Comparison of ENCODE assay signal across 1 cellular context in genomic region chr6:157726892-157727628, GRCh38.
TF ChIP-seq lines count a peak whose summit lies in the region.

No MANE protein-coding gene starts in this region.

TF ChIP-seq in HepG2, 621 proteins besides CTCF, POLR2A, EP300 and RAD21 (continued from another document and continues in another):
- TF ChIP-seq CSRNP1 (CRISPR knock-in tag; IDR thresholded peaks at IDR 0.05) (no peak), ZNF569 (CRISPR knock-in tag; IDR thresholded peaks at IDR 0.05; ENCODE audit: borderline replicate concordance) (no peak), ARNT2 (CRISPR knock-in tag; IDR thresholded peaks at IDR 0.05; ENCODE audit: low read depth) (no peak), SP4 (CRISPR knock-in tag; IDR thresholded peaks at IDR 0.05) (no peak), RFXAP (CRISPR knock-in tag; IDR thresholded peaks at IDR 0.05; ENCODE audit: borderline replicate concordance) (no peak), ZFY (CRISPR knock-in tag; IDR thresholded peaks at IDR 0.05) (peak; percentile 38), SP140L (CRISPR knock-in tag; IDR thresholded peaks at IDR 0.05; ENCODE audit: borderline replicate concordance) (no peak), ZFAT (CRISPR knock-in tag; conservative IDR thresholded peaks at IDR 0.05) (no peak), ZNF280D (CRISPR knock-in tag; IDR thresholded peaks at IDR 0.05) (no peak), GABPB1 (CRISPR knock-in tag; IDR thresholded peaks at IDR 0.05) (no peak), ATM (IDR thresholded peaks at IDR 0.05; ENCODE audit: borderline replicate concordance) (no peak), NFIB (CRISPR knock-in tag; IDR thresholded peaks at IDR 0.05; ENCODE audit: borderline replicate concordance) (no peak), ZC3H4 (CRISPR knock-in tag; IDR thresholded peaks at IDR 0.05; ENCODE audit: borderline replicate concordance) (no peak), ZNF781 (CRISPR knock-in tag; IDR thresholded peaks at IDR 0.05; ENCODE audit: borderline replicate concordance, not compliant biosample characterization) (no peak), DNMT1 (CRISPR knock-in tag; IDR thresholded peaks at IDR 0.05) (no peak), ZNF263 (CRISPR knock-in tag; IDR thresholded peaks at IDR 0.05) (no peak), ETV5 (CRISPR knock-in tag; IDR thresholded peaks at IDR 0.05; ENCODE audit: borderline replicate concordance) (no peak), PPARG (CRISPR knock-in tag; conservative IDR thresholded peaks at IDR 0.05) (0 out of 2 replicates have a peak, but pooled peaks have one; percentile 22), IRF2 (CRISPR knock-in tag; IDR thresholded peaks at IDR 0.05) (no peak), ZNF12 (CRISPR knock-in tag; IDR thresholded peaks at IDR 0.05) (0 out of 2 replicates have a peak, but pooled peaks have one; percentile 9)
- TF ChIP-seq, protein P1, sequence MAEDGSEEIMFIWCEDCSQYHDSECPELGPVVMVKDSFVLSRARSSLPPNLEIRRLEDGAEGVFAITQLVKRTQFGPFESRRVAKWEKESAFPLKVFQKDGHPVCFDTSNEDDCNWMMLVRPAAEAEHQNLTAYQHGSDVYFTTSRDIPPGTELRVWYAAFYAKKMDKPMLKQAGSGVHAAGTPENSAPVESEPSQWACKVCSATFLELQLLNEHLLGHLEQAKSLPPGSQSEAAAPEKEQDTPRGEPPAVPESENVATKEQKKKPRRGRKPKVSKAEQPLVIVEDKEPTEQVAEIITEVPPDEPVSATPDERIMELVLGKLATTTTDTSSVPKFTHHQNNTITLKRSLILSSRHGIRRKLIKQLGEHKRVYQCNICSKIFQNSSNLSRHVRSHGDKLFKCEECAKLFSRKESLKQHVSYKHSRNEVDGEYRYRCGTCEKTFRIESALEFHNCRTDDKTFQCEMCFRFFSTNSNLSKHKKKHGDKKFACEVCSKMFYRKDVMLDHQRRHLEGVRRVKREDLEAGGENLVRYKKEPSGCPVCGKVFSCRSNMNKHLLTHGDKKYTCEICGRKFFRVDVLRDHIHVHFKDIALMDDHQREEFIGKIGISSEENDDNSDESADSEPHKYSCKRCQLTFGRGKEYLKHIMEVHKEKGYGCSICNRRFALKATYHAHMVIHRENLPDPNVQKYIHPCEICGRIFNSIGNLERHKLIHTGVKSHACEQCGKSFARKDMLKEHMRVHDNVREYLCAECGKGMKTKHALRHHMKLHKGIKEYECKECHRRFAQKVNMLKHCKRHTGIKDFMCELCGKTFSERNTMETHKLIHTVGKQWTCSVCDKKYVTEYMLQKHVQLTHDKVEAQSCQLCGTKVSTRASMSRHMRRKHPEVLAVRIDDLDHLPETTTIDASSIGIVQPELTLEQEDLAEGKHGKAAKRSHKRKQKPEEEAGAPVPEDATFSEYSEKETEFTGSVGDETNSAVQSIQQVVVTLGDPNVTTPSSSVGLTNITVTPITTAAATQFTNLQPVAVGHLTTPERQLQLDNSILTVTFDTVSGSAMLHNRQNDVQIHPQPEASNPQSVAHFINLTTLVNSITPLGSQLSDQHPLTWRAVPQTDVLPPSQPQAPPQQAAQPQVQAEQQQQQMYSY (CRISPR knock-in tag; IDR thresholded peaks at IDR 0.05): no peak
- TF ChIP-seq, protein P2, sequence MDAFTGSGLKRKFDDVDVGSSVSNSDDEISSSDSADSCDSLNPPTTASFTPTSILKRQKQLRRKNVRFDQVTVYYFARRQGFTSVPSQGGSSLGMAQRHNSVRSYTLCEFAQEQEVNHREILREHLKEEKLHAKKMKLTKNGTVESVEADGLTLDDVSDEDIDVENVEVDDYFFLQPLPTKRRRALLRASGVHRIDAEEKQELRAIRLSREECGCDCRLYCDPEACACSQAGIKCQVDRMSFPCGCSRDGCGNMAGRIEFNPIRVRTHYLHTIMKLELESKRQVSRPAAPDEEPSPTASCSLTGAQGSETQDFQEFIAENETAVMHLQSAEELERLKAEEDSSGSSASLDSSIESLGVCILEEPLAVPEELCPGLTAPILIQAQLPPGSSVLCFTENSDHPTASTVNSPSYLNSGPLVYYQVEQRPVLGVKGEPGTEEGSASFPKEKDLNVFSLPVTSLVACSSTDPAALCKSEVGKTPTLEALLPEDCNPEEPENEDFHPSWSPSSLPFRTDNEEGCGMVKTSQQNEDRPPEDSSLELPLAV (CRISPR knock-in tag; conservative IDR thresholded peaks at IDR 0.05; ENCODE audit: low read depth): no peak
- TF ChIP-seq, protein P3, sequence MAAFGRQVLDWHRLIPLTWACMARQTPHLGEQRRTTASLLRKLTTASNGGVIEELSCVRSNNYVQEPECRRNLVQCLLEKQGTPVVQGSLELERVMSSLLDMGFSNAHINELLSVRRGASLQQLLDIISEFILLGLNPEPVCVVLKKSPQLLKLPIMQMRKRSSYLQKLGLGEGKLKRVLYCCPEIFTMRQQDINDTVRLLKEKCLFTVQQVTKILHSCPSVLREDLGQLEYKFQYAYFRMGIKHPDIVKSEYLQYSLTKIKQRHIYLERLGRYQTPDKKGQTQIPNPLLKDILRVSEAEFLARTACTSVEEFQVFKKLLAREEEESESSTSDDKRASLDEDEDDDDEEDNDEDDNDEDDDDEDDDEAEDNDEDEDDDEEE (CRISPR knock-in tag; IDR thresholded peaks at IDR 0.05): no peak
- TF ChIP-seq, protein P4, sequence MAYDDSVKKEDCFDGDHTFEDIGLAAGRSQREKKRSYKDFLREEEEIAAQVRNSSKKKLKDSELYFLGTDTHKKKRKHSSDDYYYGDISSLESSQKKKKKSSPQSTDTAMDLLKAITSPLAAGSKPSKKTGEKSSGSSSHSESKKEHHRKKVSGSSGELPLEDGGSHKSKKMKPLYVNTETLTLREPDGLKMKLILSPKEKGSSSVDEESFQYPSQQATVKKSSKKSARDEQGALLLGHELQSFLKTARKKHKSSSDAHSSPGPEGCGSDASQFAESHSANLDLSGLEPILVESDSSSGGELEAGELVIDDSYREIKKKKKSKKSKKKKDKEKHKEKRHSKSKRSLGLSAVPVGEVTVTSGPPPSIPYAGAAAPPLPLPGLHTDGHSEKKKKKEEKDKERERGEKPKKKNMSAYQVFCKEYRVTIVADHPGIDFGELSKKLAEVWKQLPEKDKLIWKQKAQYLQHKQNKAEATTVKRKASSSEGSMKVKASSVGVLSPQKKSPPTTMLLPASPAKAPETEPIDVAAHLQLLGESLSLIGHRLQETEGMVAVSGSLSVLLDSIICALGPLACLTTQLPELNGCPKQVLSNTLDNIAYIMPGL (CRISPR knock-in tag; IDR thresholded peaks at IDR 0.05; ENCODE audit: borderline replicate concordance in 1 of 2, low read depth in 1 of 2): no peak
- TF ChIP-seq, protein P5, sequence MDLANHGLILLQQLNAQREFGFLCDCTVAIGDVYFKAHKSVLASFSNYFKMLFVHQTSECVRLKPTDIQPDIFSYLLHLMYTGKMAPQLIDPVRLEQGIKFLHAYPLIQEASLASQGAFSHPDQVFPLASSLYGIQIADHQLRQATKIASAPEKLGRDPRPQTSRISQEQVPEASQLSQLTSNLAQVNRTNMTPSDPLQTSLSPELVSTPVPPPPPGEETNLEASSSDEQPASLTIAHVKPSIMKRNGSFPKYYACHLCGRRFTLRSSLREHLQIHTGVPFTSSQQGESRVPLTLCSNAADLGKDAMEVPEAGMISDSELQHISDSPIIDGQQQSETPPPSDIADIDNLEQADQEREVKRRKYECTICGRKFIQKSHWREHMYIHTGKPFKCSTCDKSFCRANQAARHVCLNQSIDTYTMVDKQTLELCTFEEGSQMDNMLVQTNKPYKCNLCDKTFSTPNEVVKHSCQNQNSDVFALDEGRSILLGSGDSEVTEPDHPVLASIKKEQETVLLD (CRISPR knock-in tag; IDR thresholded peaks at IDR 0.05; ENCODE audit: low read depth): no peak
- TF ChIP-seq, protein P6, sequence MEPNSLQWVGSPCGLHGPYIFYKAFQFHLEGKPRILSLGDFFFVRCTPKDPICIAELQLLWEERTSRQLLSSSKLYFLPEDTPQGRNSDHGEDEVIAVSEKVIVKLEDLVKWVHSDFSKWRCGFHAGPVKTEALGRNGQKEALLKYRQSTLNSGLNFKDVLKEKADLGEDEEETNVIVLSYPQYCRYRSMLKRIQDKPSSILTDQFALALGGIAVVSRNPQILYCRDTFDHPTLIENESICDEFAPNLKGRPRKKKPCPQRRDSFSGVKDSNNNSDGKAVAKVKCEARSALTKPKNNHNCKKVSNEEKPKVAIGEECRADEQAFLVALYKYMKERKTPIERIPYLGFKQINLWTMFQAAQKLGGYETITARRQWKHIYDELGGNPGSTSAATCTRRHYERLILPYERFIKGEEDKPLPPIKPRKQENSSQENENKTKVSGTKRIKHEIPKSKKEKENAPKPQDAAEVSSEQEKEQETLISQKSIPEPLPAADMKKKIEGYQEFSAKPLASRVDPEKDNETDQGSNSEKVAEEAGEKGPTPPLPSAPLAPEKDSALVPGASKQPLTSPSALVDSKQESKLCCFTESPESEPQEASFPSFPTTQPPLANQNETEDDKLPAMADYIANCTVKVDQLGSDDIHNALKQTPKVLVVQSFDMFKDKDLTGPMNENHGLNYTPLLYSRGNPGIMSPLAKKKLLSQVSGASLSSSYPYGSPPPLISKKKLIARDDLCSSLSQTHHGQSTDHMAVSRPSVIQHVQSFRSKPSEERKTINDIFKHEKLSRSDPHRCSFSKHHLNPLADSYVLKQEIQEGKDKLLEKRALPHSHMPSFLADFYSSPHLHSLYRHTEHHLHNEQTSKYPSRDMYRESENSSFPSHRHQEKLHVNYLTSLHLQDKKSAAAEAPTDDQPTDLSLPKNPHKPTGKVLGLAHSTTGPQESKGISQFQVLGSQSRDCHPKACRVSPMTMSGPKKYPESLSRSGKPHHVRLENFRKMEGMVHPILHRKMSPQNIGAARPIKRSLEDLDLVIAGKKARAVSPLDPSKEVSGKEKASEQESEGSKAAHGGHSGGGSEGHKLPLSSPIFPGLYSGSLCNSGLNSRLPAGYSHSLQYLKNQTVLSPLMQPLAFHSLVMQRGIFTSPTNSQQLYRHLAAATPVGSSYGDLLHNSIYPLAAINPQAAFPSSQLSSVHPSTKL (CRISPR knock-in tag; IDR thresholded peaks at IDR 0.05): peak; percentile 31; the same call in 1 of the 2 replicates
- TF ChIP-seq, protein P7, sequence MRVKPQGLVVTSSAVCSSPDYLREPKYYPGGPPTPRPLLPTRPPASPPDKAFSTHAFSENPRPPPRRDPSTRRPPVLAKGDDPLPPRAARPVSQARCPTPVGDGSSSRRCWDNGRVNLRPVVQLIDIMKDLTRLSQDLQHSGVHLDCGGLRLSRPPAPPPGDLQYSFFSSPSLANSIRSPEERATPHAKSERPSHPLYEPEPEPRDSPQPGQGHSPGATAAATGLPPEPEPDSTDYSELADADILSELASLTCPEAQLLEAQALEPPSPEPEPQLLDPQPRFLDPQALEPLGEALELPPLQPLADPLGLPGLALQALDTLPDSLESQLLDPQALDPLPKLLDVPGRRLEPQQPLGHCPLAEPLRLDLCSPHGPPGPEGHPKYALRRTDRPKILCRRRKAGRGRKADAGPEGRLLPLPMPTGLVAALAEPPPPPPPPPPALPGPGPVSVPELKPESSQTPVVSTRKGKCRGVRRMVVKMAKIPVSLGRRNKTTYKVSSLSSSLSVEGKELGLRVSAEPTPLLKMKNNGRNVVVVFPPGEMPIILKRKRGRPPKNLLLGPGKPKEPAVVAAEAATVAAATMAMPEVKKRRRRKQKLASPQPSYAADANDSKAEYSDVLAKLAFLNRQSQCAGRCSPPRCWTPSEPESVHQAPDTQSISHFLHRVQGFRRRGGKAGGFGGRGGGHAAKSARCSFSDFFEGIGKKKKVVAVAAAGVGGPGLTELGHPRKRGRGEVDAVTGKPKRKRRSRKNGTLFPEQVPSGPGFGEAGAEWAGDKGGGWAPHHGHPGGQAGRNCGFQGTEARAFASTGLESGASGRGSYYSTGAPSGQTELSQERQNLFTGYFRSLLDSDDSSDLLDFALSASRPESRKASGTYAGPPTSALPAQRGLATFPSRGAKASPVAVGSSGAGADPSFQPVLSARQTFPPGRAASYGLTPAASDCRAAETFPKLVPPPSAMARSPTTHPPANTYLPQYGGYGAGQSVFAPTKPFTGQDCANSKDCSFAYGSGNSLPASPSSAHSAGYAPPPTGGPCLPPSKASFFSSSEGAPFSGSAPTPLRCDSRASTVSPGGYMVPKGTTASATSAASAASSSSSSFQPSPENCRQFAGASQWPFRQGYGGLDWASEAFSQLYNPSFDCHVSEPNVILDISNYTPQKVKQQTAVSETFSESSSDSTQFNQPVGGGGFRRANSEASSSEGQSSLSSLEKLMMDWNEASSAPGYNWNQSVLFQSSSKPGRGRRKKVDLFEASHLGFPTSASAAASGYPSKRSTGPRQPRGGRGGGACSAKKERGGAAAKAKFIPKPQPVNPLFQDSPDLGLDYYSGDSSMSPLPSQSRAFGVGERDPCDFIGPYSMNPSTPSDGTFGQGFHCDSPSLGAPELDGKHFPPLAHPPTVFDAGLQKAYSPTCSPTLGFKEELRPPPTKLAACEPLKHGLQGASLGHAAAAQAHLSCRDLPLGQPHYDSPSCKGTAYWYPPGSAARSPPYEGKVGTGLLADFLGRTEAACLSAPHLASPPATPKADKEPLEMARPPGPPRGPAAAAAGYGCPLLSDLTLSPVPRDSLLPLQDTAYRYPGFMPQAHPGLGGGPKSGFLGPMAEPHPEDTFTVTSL (CRISPR knock-in tag; IDR thresholded peaks at IDR 0.05; ENCODE audit: borderline replicate concordance): peak; percentile 37; the same call in 1 of the 2 replicates
